In the genomic region with DNA sequence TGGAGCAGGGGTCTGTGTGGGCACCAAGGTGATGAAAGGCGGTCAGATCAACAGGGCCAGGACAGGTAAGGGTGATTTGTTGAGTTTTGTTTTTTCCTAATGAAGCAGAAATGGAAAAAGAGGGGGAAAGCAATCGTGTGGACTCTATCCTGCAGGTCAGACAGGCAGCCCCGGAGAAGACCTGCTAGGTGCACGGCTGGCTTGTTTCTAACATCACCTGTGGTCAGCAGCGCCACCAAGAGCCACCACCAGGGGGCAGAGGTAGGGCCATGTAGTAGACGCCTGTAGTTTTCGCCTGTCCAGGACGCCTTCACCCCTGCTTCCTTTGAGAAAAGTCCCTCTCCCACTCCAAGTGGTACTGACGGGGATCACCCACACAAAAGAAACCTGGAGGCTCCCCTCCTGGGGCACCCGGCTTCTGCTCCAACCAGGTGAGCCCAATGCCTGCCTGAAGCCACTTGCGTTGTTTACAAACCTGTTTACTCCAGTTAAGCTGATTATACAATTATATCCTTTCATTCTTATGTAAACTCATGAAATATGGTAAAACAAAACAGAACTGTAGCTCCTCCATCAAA, we compare ENCODE assay signal across 9 cellular contexts. TPM values are rescaled to one million over a fixed set of nuclear protein-coding genes. Genes with fewer than 3 reads are reported as not detected.
A peak's percentile ranks its signal among the peaks of the same experiment; 100 is the strongest.
DNase-seq lines count a peak whose midpoint lies in the region; ATAC-seq, FAIRE-seq and TF ChIP-seq lines count a peak whose summit lies in the region.
"Had no signal": no experiment of that assay in that cellular context is flagged by ENCODE, and none has a peak within 500 bp of the region (broad histone marks: within the 10 kb centered on the region; RNA-seq: fewer than 3 reads in every experiment).

No MANE protein-coding gene starts in this region.

- peaks cover 0 to 10% (median 5%) of the 10 kb centered on the region in 5 donors for H3K27me3 Mint-ChIP-seq in naive thymus-derived CD4-positive, alpha-beta T cell

- H3K27ac ChIP-seq in OCI-LY3 (ENCODE audit: low read length) = no peak overlapping the region
- H3K27ac ChIP-seq in naive thymus-derived CD4-positive, alpha-beta T cell (ENCODE audit: low read depth, low read length) = no peak overlapping the region

- H3K4me1 ChIP-seq in OCI-LY3 (ENCODE audit: low read length) = peaks cover 41% of the 10 kb centered on the region
- H3K4me1 ChIP-seq in naive thymus-derived CD4-positive, alpha-beta T cell (ENCODE audit: control insufficient read depth in 2 of 2, insufficient read depth in 2 of 2, low read length in 2 of 2) = peaks cover 23 to 24% of the 10 kb centered on the region in 2 donors

- no peak for FAIRE-seq in HTR-8/SVneo (lab: Jason Lieb, UNC)
- FAIRE-seq: colon had no signal

- peaks cover 13% of the 10 kb centered on the region for H3K36me3 ChIP-seq in OCI-LY3 (replicated peaks; ENCODE audit: low read depth, low read length)
- peaks cover 0 to 11% (median 2%) of the 10 kb centered on the region in 3 experiments for H3K36me3 ChIP-seq in naive thymus-derived CD4-positive, alpha-beta T cell (ENCODE audit: control insufficient read depth in 2 of 3, insufficient read depth in 3 of 3, low read length in 3 of 3)

- peak overlapping the region; percentile 86 for H3K4me2 ChIP-seq in OCI-LY3 (ENCODE audit: low read length)

- H2AFZ ChIP-seq in OCI-LY3 (ENCODE audit: low read depth, low read length) = peak overlapping the region; percentile 100

- H3K4me1 Mint-ChIP-seq in naive thymus-derived CD4-positive, alpha-beta T cell = peaks cover 23 to 48% (median 40%) of the 10 kb centered on the region in 7 donors

- peaks cover 37% of the 10 kb centered on the region for H3K79me2 ChIP-seq in OCI-LY3 (ENCODE audit: low read length)

- ATAC-seq in naive thymus-derived CD4-positive, alpha-beta T cell = peak; percentile 62
- ATAC-seq in HG03342 (IDR thresholded peaks at IDR 0.05; ENCODE audit: unreplicated experiment) = no peak

- H4K20me1 ChIP-seq in OCI-LY3 (ENCODE audit: insufficient read depth, low read length) = no peaks in the 10 kb centered on the region

- peak overlapping the region; percentile 71 for H3K4me3 ChIP-seq in OCI-LY3 (ENCODE audit: low read length)
- no peak overlapping the region for H3K4me3 ChIP-seq in naive thymus-derived CD4-positive, alpha-beta T cell (ENCODE audit: low read length)

- peaks cover 5 to 19% (median 11%) of the 10 kb centered on the region in 5 donors for H3K36me3 Mint-ChIP-seq in naive thymus-derived CD4-positive, alpha-beta T cell

- peak overlapping the region in 5 of 9 donors; percentile 42 to 63 (median 54) for H3K27ac Mint-ChIP-seq in naive thymus-derived CD4-positive, alpha-beta T cell

- H3K9ac ChIP-seq in OCI-LY3 (ENCODE audit: low read length) = peak overlapping the region; percentile 51

- TF ChIP-seq POLR2A in erythroblast (IDR thresholded peaks at IDR 0.05; ENCODE audit: low read length) = no peak

- H3K9me3 Mint-ChIP-seq in naive thymus-derived CD4-positive, alpha-beta T cell = peaks cover 0 to 5% (median 0%) of the 10 kb centered on the region in 11 donors

- H3K9me3 ChIP-seq in OCI-LY3 (ENCODE audit: insufficient read depth, low read length) = no peaks in the 10 kb centered on the region
- no peaks in the 10 kb centered on the region for H3K9me3 ChIP-seq in naive thymus-derived CD4-positive, alpha-beta T cell (ENCODE audit: control insufficient read depth in 2 of 3, low read length in 3 of 3)

- H3K4me3 Mint-ChIP-seq in naive thymus-derived CD4-positive, alpha-beta T cell = peak overlapping the region; percentile 52 to 83 (median 67)

- DNase-seq in DMS79 (lab: John Stamatoyannopoulos, UW) (peak; percentile 59), HTR-8/SVneo (ENCODE audit: insufficient read length, low spot score) (peak; percentile 92), activated T-cell treated with anti-CD3 and anti-CD28 coated beads for 48 hours (ENCODE audit: low read depth) (peak; percentile 78), erythroblast (lab: John Stamatoyannopoulos, UW) (peak; percentile 80 to 89)
- DNase-seq in naive thymus-derived CD4-positive, alpha-beta T cell = peak; percentile 41 to 88 (median 56)
- DNase-seq in stimulated activated CD8-positive, alpha-beta memory T cell treated with anti-CD3 and anti-CD28 coated beads, Interleukin-7, amount 100 ng/mL, for 48 hours (ENCODE audit: extremely low read depth in 1 of 2, low read depth in 1 of 2) = peak; percentile 54 to 72

- intact Hi-C loops in naive thymus-derived CD4-positive, alpha-beta T cell (cut with micrococcal nuclease) = loop anchor here (1.0 to 5.0 kb wide), 4 partner anchors 161 to 634 kb away; partner anchors contain the start of genes MFSD11 (in 1 of the 2), SRSF2 (in 1 of the 2) and UBE2O (in 1 of the 2)

- POLR2A ChIA-PET in naive thymus-derived CD4-positive, alpha-beta T cell (lab: Charles Lee) = interaction anchor here (0.7 to 3.7 kb wide), 3 partner anchors 42 to 95 kb away, joined by 3 to 25 read pairs (median 4); partner anchors contain the start of gene SEC14L1

- CTCF ChIA-PET in naive thymus-derived CD4-positive, alpha-beta T cell (lab: Charles Lee) = interaction anchor here (0.6 to 2.4 kb wide), 13 partner anchors 11 to 927 kb away, joined by 3 to 9 read pairs (median 3); partner anchors contain the start of gene SEC14L1

- peak; percentile 82 for TF ChIP-seq CTCF in OCI-LY3 (IDR thresholded peaks at IDR 0.05; ENCODE audit: low read depth, low read length)

- H3K27me3 ChIP-seq in OCI-LY3 (ENCODE audit: low read depth, low read length) = no peaks in the 10 kb centered on the region
- no peaks in the 10 kb centered on the region for H3K27me3 ChIP-seq in naive thymus-derived CD4-positive, alpha-beta T cell (ENCODE audit: control insufficient read depth in 2 of 2, insufficient read depth in 2 of 2, low read length in 2 of 2)

RNA-seq across cellular contexts. Expression of gene SEC14L1, which starts 54.2 kb away (rescaled TPM):
- 100 to 1,000 TPM in 1 of 5 experiments, 10 to 100 TPM in 4; 25.0 to 103 (median 77.3) TPM for total RNA-seq in naive thymus-derived CD4-positive, alpha-beta T cell
- 1 to 10 TPM; 7.0 to 10.0 TPM for polyA plus RNA-seq in naive thymus-derived CD4-positive, alpha-beta T cell
